25 cellular contexts compared by ENCODE assay signal in the genomic region with DNA sequence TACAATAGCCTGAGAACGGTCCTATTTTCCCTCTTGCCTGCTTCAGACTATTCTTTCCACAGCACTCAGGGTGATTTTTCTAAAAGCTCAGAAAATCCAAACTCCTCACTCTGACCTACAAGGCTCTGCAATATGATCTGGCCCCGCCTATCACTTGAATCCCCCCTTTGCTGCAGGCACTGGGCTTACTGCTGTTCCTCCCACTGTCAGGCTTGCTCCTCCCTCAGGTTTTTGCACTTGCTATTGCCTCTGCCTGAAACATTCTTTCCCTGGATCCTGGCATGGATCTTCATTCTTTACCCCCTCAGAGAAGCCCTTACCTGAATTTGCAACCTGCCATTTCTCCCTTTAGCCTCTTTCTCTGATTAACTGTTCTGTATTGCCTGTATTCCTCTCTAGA. TPM values are rescaled to one million over a fixed set of nuclear protein-coding genes. Genes with fewer than 3 reads are reported as not detected.
A peak's percentile ranks its signal among the peaks of the same experiment; 100 is the strongest.
DNase-seq lines count a peak whose midpoint lies in the region; ATAC-seq and TF ChIP-seq lines count a peak whose summit lies in the region.
"Had no signal": no experiment of that assay in that cellular context is flagged by ENCODE, and none has a peak within 500 bp of the region (broad histone marks: within the 10 kb centered on the region; RNA-seq: fewer than 3 reads in every experiment).

No MANE protein-coding gene starts in this region.

- H3K27me3 ChIP-seq in GM23338 (ENCODE audit: insufficient read depth) (no peaks in the 10 kb centered on the region), NT2/D1 (ENCODE audit: insufficient read depth, insufficient read length) (no peaks in the 10 kb centered on the region)
- H3K27me3 ChIP-seq: BLaER1, MG63 had no signal

- H3K9ac ChIP-seq in NT2/D1 (ENCODE audit: insufficient read length, low read depth): no peak overlapping the region
- H3K9ac ChIP-seq: BLaER1, SK-N-SH had no signal

- ATAC-seq in GM23338: peak; percentile 99
- ATAC-seq: A549, HepG2, K562 had no signal

- H3K9me2 ChIP-seq in GM23338 (ENCODE audit: insufficient read depth): no peaks in the 10 kb centered on the region
- H3K9me2 ChIP-seq: SK-N-SH had no signal

- no peaks in the 10 kb centered on the region for H4K20me1 ChIP-seq in GM23338 (replicated peaks; ENCODE audit: insufficient read depth)
- H4K20me1 ChIP-seq: BLaER1 had no signal

- no peaks in the 10 kb centered on the region for H3K9me3 ChIP-seq in NT2/D1 (ENCODE audit: insufficient read depth, low read length)
- H3K9me3 ChIP-seq: A549, BLaER1, Caco-2, MG63, SK-N-SH had no signal

- peak; percentile 51 for DNase-seq in GM23338 (ENCODE audit: low spot score)
- DNase-seq in NT2/D1 (ENCODE audit: low read depth, low spot score): peak; percentile 9
- DNase-seq in iPS DF 19.7 (ENCODE audit: low read depth, low spot score): peak; percentile 38
- DNase-seq in mesothelial cell of epicardium (ENCODE audit: low spot score in 2 of 2, unreplicated experiment in 2 of 2): no peak
- DNase-seq in DMS53 treated with DMSO at 0.1 percent for 48 hours (lab: John Stamatoyannopoulos, UW; ENCODE audit: unreplicated experiment): no peak
- no peak for DNase-seq in T-helper 2 cell treated with Interferon-gamma antibody and Interleukin-4, amounts not matched to agents 5 μg/mL and 100 μg/mL, for 36 hours (ENCODE audit: low spot score)
- DNase-seq in NCI-H446 treated with DMSO at 0.1 percent for 48 hours (lab: John Stamatoyannopoulos, UW): no peak
- DNase-seq in AG08396 (ENCODE audit: low spot score): no peak
- DNase-seq: Caco-2; CD4-positive, alpha-beta T cell; DMS 273 treated with DMSO at 0.1 percent for 48 hours; DND-41; MG63; NCI-H1417; NCI-H1694 treated with DMSO at 0.1 percent for 48 hours; NCI-H2081 treated with DMSO at 0.1 percent for 48 hours; NCI-H510A treated with DMSO at 0.1 percent for 48 hours; NCI-H748 treated with DMSO at 0.1 percent for 48 hours; SIG-M5; SK-N-SH had no signal

- no peak overlapping the region for H3K27ac ChIP-seq in GM23338 (ENCODE audit: low read depth)
- H3K27ac ChIP-seq: A549, BLaER1, HL-60 had no signal

- H3K4me3 ChIP-seq in GM23338: no peak overlapping the region
- H3K4me3 ChIP-seq in NT2/D1 (ENCODE audit: insufficient read length, low read depth): no peak overlapping the region
- H3K4me3 ChIP-seq: A549, BLaER1, K562, MG63 had no signal

- no peak for TF ChIP-seq CTCF in GM23338 (conservative IDR thresholded peaks at IDR 0.05; ENCODE audit: low read depth in 2 of 2)
- TF ChIP-seq CTCF in mesothelial cell of epicardium (IDR thresholded peaks at IDR 0.05; ENCODE audit: unreplicated experiment): no peak

- H2AFZ ChIP-seq in GM23338: no peak overlapping the region

- no peak overlapping the region for H3K4me2 ChIP-seq in GM23338
- H3K4me2 ChIP-seq: A549, BLaER1, SK-N-SH had no signal

- H3K36me3 Mint-ChIP-seq in GM23338 (ENCODE audit: low read depth) (peaks cover 7% of the 10 kb centered on the region; the same call in 2 of the 3 replicates), mesothelial cell of epicardium (peaks cover 46% of the 10 kb centered on the region)
- H3K36me3 Mint-ChIP-seq in T-helper 2 cell treated with Interferon-gamma antibody and Interleukin-4, amounts not matched to agents 5 μg/mL and 100 μg/mL, for 36 hours (ENCODE audit: low read depth): peaks cover 7% of the 10 kb centered on the region

- H3K36me3 ChIP-seq in GM23338 (ENCODE audit: insufficient read depth): no peaks in the 10 kb centered on the region
- peaks cover 34% of the 10 kb centered on the region for H3K36me3 ChIP-seq in NT2/D1 (ENCODE audit: insufficient read depth, insufficient read length, low read length)

- H3K4me3 Mint-ChIP-seq in GM23338 (no peak overlapping the region), mesothelial cell of epicardium (no peak overlapping the region)
- H3K4me3 Mint-ChIP-seq in T-helper 2 cell treated with Interferon-gamma antibody and Interleukin-4, amounts not matched to agents 5 μg/mL and 100 μg/mL, for 36 hours: no peak overlapping the region
- H3K4me3 Mint-ChIP-seq: CD4-positive, alpha-beta T cell had no signal

- no peaks in the 10 kb centered on the region for H3K79me2 ChIP-seq in GM23338 (replicated peaks; ENCODE audit: insufficient read depth)

- H3F3A ChIP-seq in GM23338 (replicated peaks; ENCODE audit: low read depth): no peaks in the 10 kb centered on the region

- peaks cover 14% of the 10 kb centered on the region for H3K4me1 Mint-ChIP-seq in GM23338
- H3K4me1 Mint-ChIP-seq in mesothelial cell of epicardium: peaks cover 10% of the 10 kb centered on the region
- no peaks in the 10 kb centered on the region for H3K4me1 Mint-ChIP-seq in T-helper 2 cell treated with Interferon-gamma antibody and Interleukin-4, amounts not matched to agents 5 μg/mL and 100 μg/mL, for 36 hours (ENCODE audit: low read depth)

- H3K4me1 ChIP-seq in GM23338 (ENCODE audit: insufficient read depth) (peaks cover 8% of the 10 kb centered on the region), NT2/D1 (ENCODE audit: insufficient read depth, insufficient read length) (no peaks in the 10 kb centered on the region)
- H3K4me1 ChIP-seq: A549, BLaER1 had no signal

- H3K27me3 Mint-ChIP-seq in GM23338 (ENCODE audit: insufficient read depth, low read depth, poor library complexity): no peaks in the 10 kb centered on the region
- H3K27me3 Mint-ChIP-seq in mesothelial cell of epicardium (ENCODE audit: low read depth): no peaks in the 10 kb centered on the region
- H3K27me3 Mint-ChIP-seq in T-helper 2 cell treated with Interferon-gamma antibody and Interleukin-4, amounts not matched to agents 5 μg/mL and 100 μg/mL, for 36 hours (ENCODE audit: low read depth): no peaks in the 10 kb centered on the region
- H3K27me3 Mint-ChIP-seq: CD4-positive, alpha-beta T cell had no signal

- no peaks in the 10 kb centered on the region for H3K9me3 Mint-ChIP-seq in GM23338
- no peaks in the 10 kb centered on the region for H3K9me3 Mint-ChIP-seq in mesothelial cell of epicardium
- H3K9me3 Mint-ChIP-seq in T-helper 2 cell treated with Interferon-gamma antibody and Interleukin-4, amounts not matched to agents 5 μg/mL and 100 μg/mL, for 36 hours: no peaks in the 10 kb centered on the region

- H3K27ac Mint-ChIP-seq in GM23338 (no peak overlapping the region), mesothelial cell of epicardium (peak overlapping the region; percentile 35)
- no peak overlapping the region for H3K27ac Mint-ChIP-seq in T-helper 2 cell treated with Interferon-gamma antibody and Interleukin-4, amounts not matched to agents 5 μg/mL and 100 μg/mL, for 36 hours
- H3K27ac Mint-ChIP-seq: CD4-positive, alpha-beta T cell had no signal

TF ChIP-seq in GM23338, 12 proteins besides CTCF, POLR2A, EP300 and RAD21 (continues in another document):
- TF ChIP-seq, protein P1, sequence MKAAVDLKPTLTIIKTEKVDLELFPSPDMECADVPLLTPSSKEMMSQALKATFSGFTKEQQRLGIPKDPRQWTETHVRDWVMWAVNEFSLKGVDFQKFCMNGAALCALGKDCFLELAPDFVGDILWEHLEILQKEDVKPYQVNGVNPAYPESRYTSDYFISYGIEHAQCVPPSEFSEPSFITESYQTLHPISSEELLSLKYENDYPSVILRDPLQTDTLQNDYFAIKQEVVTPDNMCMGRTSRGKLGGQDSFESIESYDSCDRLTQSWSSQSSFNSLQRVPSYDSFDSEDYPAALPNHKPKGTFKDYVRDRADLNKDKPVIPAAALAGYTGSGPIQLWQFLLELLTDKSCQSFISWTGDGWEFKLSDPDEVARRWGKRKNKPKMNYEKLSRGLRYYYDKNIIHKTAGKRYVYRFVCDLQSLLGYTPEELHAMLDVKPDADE (IDR thresholded peaks at IDR 0.05): no peak

RNA-seq across cellular contexts. Expression of gene RPGRIP1L, which starts 52.3 kb away (rescaled TPM):
- total RNA-seq in GM23338 (2014; rRNA removed; shearing (Covaris generic)): 10.3 and 11.4 TPM in 2 replicates
- 19.9 and 21.3 TPM in 2 replicates for polyA plus RNA-seq in GM23338 (2016; fragmentation: Nextera tagmentation; extraction: Ambion mirVana)
- 19.8 to 22.0 TPM (median 20.6 TPM) in 3 replicates for total RNA-seq in mesothelial cell of epicardium

RNA-seq across cellular contexts. Expression of gene FTO, which starts 52.6 kb away (rescaled TPM):
- 69.6 and 74.3 TPM in 2 replicates for total RNA-seq in GM23338 (2014; rRNA removed; shearing (Covaris generic))
- 13.1 and 17.7 TPM in 2 replicates for polyA plus RNA-seq in GM23338 (2016; fragmentation: Nextera tagmentation; extraction: Ambion mirVana)
- total RNA-seq in mesothelial cell of epicardium: 94.0 to 103 TPM (median 97.6 TPM) in 3 replicates

Comparison
In these comparisons a context has a peak if more than half of its experiments do, and no peak if none do; other contexts are left out.
1. DNase-seq: peak in GM23338 (single experiment), NT2/D1 (single experiment) and iPS DF 19.7 (single experiment); none in mesothelial cell of epicardium (0 of 2), DMS53 treated with DMSO at 0.1 percent for 48 hours (single experiment), T-helper 2 cell treated with Interferon-gamma antibody and Interleukin-4, amounts not matched to agents 5 μg/mL and 100 μg/mL, for 36 hours (single experiment), NCI-H446 treated with DMSO at 0.1 percent for 48 hours (single experiment) and AG08396 (single experiment).